ENCODE assay signal across 8 cellular contexts in the genomic region with DNA sequence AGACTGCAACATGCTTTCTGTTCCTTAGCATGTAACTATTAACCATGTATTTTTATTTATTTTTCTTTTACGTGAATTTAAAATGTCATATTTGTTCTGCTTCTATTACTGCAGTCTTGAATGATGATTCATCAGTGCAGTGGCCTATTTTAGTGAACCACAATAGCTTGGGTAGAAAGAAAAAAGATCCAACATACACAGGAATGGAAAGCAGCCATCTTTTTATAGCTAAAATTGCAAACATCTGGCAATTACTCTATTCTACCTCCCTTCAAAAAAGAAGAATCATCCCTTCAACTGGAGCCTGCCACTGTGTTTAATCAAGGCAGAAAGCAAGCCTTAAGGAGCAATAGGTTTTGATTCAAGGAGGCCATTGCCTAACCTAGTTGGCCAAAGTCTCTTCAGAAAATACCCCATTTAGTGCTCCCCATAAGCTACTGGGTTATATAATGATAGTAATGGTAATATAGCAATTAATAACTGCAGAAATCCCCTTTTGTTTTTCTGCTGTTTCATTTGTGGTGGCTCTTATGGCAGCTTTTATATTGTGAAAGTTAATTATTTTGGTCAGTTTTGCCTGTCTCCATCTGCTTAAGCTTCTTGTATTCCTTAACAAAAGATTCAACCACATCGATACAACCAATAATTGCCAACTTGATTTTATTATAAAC.
DNase-seq lines count a peak whose midpoint lies in the region; ATAC-seq and TF ChIP-seq lines count a peak whose summit lies in the region.

No MANE protein-coding gene starts in this region.

- H3K27me3 Mint-ChIP-seq in CD8-positive, alpha-beta T cell (ENCODE audit: low read depth): no peaks in the 10 kb centered on the region
- no peaks in the 10 kb centered on the region for H3K27me3 Mint-ChIP-seq in activated naive CD4-positive, alpha-beta T cell treated with anti-CD3 and anti-CD28 coated beads for 36 hours (ENCODE audit: low read depth)
- H3K27me3 Mint-ChIP-seq in naive thymus-derived CD4-positive, alpha-beta T cell: no peaks in the 10 kb centered on the region

- no peaks in the 10 kb centered on the region for H3K36me3 ChIP-seq in sigmoid colon
- no peaks in the 10 kb centered on the region for H3K36me3 ChIP-seq in CD8-positive, alpha-beta T cell (ENCODE audit: insufficient read depth, low read length)
- no peaks in the 10 kb centered on the region for H3K36me3 ChIP-seq in naive thymus-derived CD4-positive, alpha-beta T cell (ENCODE audit: control insufficient read depth in 2 of 3, insufficient read depth in 3 of 3, low read length in 3 of 3)

- H3K9me3 ChIP-seq in sigmoid colon: no peaks in the 10 kb centered on the region
- H3K9me3 ChIP-seq in CD8-positive, alpha-beta T cell (ENCODE audit: low read length): no peaks in the 10 kb centered on the region
- H3K9me3 ChIP-seq in naive thymus-derived CD4-positive, alpha-beta T cell (ENCODE audit: control insufficient read depth in 2 of 3, low read length in 3 of 3): no peaks in the 10 kb centered on the region

- intact Hi-C loops in sigmoid colon (cut with DNase I): no loop called here
- intact Hi-C loops in CD8-positive, alpha-beta T cell (cut with DNase I, micrococcal nuclease): no loop called here
- intact Hi-C loops in lower leg skin (cut with DNase I; ENCODE audit: low total_unique reads): no loop called here
- intact Hi-C loops in activated naive CD4-positive, alpha-beta T cell treated with anti-CD3 and anti-CD28 coated beads for 36 hours (cut with micrococcal nuclease): no loop called here
- intact Hi-C loops in naive thymus-derived CD4-positive, alpha-beta T cell (cut with micrococcal nuclease): no loop called here

- CTCF ChIA-PET in CD8-positive, alpha-beta T cell (lab: Charles Lee): interaction anchor here (0.7 to 1.3 kb wide), 2 partner anchors 10 to 11 kb away, joined by 3 read pairs; no protein-coding TSS in a partner anchor
- CTCF ChIA-PET in activated naive CD4-positive, alpha-beta T cell treated with anti-CD3 and anti-CD28 coated beads for 36 hours (lab: Charles Lee): no interaction called here
- CTCF ChIA-PET in naive thymus-derived CD4-positive, alpha-beta T cell (lab: Charles Lee): no interaction called here

- no peak for TF ChIP-seq POLR2A in sigmoid colon (IDR thresholded peaks at IDR 0.05)
- TF ChIP-seq POLR2A in lower leg skin (IDR thresholded peaks at IDR 0.05): no peak

- H3K9me3 Mint-ChIP-seq in CD8-positive, alpha-beta T cell: peaks cover 14% of the 10 kb centered on the region
- peaks cover 12% of the 10 kb centered on the region for H3K9me3 Mint-ChIP-seq in activated naive CD4-positive, alpha-beta T cell treated with anti-CD3 and anti-CD28 coated beads for 36 hours
- peaks cover 0 to 28% (median 9%) of the 10 kb centered on the region in 11 donors for H3K9me3 Mint-ChIP-seq in naive thymus-derived CD4-positive, alpha-beta T cell

- ATAC-seq in GM18867 (IDR thresholded peaks at IDR 0.05; ENCODE audit: unreplicated experiment): peak; percentile 33
- peak; percentile 21 for ATAC-seq in HG03025 (IDR thresholded peaks at IDR 0.05; ENCODE audit: low FRiP score, unreplicated experiment)
- no peak for ATAC-seq in CD8-positive, alpha-beta T cell
- ATAC-seq in naive thymus-derived CD4-positive, alpha-beta T cell: no peak

- POLR2A ChIA-PET in CD8-positive, alpha-beta T cell (lab: Charles Lee): interaction anchor here (1.0 kb wide), 1 partner anchor 10 kb away, joined by 3 read pairs; no protein-coding TSS in a partner anchor
- POLR2A ChIA-PET in naive thymus-derived CD4-positive, alpha-beta T cell (lab: Charles Lee): no interaction called here

- no peak for TF ChIP-seq EP300 in sigmoid colon (IDR thresholded peaks at IDR 0.05)

- H3K4me3 Mint-ChIP-seq in CD8-positive, alpha-beta T cell: no peak overlapping the region
- H3K4me3 Mint-ChIP-seq in activated naive CD4-positive, alpha-beta T cell treated with anti-CD3 and anti-CD28 coated beads for 36 hours: no peak overlapping the region
- H3K4me3 Mint-ChIP-seq in naive thymus-derived CD4-positive, alpha-beta T cell: no peak overlapping the region

- H3K27ac ChIP-seq in sigmoid colon: peak overlapping the region in 3 of 4 donors; percentile 32 to 51 (median 47)
- H3K27ac ChIP-seq in CD8-positive, alpha-beta T cell (ENCODE audit: low read depth, low read length): no peak overlapping the region
- no peak overlapping the region for H3K27ac ChIP-seq in naive thymus-derived CD4-positive, alpha-beta T cell (ENCODE audit: low read depth, low read length)

- H3K27ac Mint-ChIP-seq in CD8-positive, alpha-beta T cell: no peak overlapping the region
- no peak overlapping the region for H3K27ac Mint-ChIP-seq in activated naive CD4-positive, alpha-beta T cell treated with anti-CD3 and anti-CD28 coated beads for 36 hours
- H3K27ac Mint-ChIP-seq in naive thymus-derived CD4-positive, alpha-beta T cell: no peak overlapping the region

- WGBS in sigmoid colon, 2 donors: 57% methylated on average over 2 of the region's 2 CpGs
- WGBS in lower leg skin, 2 donors: 43 to 50% methylated on average over 2 of the region's 2 CpGs

- TF ChIP-seq CTCF in astrocyte of the spinal cord (IDR thresholded peaks at IDR 0.05; ENCODE audit: low read depth, low read length): no peak
- no peak for TF ChIP-seq CTCF in sigmoid colon (IDR thresholded peaks at IDR 0.05)
- no peak for TF ChIP-seq CTCF in CD8-positive, alpha-beta T cell (IDR thresholded peaks at IDR 0.05)
- no peak for TF ChIP-seq CTCF in lower leg skin (IDR thresholded peaks at IDR 0.05)

- no peaks in the 10 kb centered on the region for H3K27me3 ChIP-seq in sigmoid colon
- no peaks in the 10 kb centered on the region for H3K27me3 ChIP-seq in CD8-positive, alpha-beta T cell (ENCODE audit: insufficient read depth, low read length)
- no peaks in the 10 kb centered on the region for H3K27me3 ChIP-seq in naive thymus-derived CD4-positive, alpha-beta T cell (ENCODE audit: control insufficient read depth in 2 of 2, insufficient read depth in 2 of 2, low read length in 2 of 2)

- DNase-seq in astrocyte of the spinal cord (ENCODE audit: low read depth, low spot score) (peak; percentile 91), sigmoid colon (no peak), lower leg skin (ENCODE audit: low spot score in 2 of 2) (no peak)
- DNase-seq in CD8-positive, alpha-beta T cell: no peak
- no peak for DNase-seq in activated naive CD4-positive, alpha-beta T cell treated with anti-CD3 and anti-CD28 coated beads for 36 hours
- DNase-seq in naive thymus-derived CD4-positive, alpha-beta T cell: no peak

- H3K4me3 ChIP-seq in astrocyte of the spinal cord (ENCODE audit: low read depth, low read length) (no peak overlapping the region), sigmoid colon (no peak overlapping the region), lower leg skin (ENCODE audit: low read depth, poor library complexity, severe bottlenecking) (no peak overlapping the region)
- H3K4me3 ChIP-seq in CD8-positive, alpha-beta T cell (ENCODE audit: low read depth, low read length): no peak overlapping the region
- no peak overlapping the region for H3K4me3 ChIP-seq in naive thymus-derived CD4-positive, alpha-beta T cell (ENCODE audit: low read length)

- peaks cover 17% of the 10 kb centered on the region for H3K4me1 Mint-ChIP-seq in CD8-positive, alpha-beta T cell (ENCODE audit: low read depth)
- peaks cover 6% of the 10 kb centered on the region for H3K4me1 Mint-ChIP-seq in activated naive CD4-positive, alpha-beta T cell treated with anti-CD3 and anti-CD28 coated beads for 36 hours (ENCODE audit: low read depth)
- peaks cover 7 to 47% (median 8%) of the 10 kb centered on the region in 7 donors for H3K4me1 Mint-ChIP-seq in naive thymus-derived CD4-positive, alpha-beta T cell

- peaks cover 0 to 42% (median 31%) of the 10 kb centered on the region in 4 donors for H3K4me1 ChIP-seq in sigmoid colon
- no peaks in the 10 kb centered on the region for H3K4me1 ChIP-seq in CD8-positive, alpha-beta T cell (ENCODE audit: insufficient read depth, low read length)
- H3K4me1 ChIP-seq in naive thymus-derived CD4-positive, alpha-beta T cell (ENCODE audit: control insufficient read depth in 2 of 2, insufficient read depth in 2 of 2, low read length in 2 of 2): no peaks in the 10 kb centered on the region

- peaks cover 17% of the 10 kb centered on the region for H3K36me3 Mint-ChIP-seq in CD8-positive, alpha-beta T cell
- H3K36me3 Mint-ChIP-seq in activated naive CD4-positive, alpha-beta T cell treated with anti-CD3 and anti-CD28 coated beads for 36 hours (ENCODE audit: low read depth): peaks cover 13% of the 10 kb centered on the region
- peaks cover 9 to 47% (median 43%) of the 10 kb centered on the region in 5 donors for H3K36me3 Mint-ChIP-seq in naive thymus-derived CD4-positive, alpha-beta T cell

- in situ Hi-C loops in astrocyte of the spinal cord (cut with HindIII; ENCODE audit: low sequenced_read_pairs): no loop called here

Comparison
In these comparisons a context has a peak if more than half of its experiments do, and no peak if none do; other contexts are left out.
1. ATAC-seq: peak in GM18867 (single experiment) and HG03025 (single experiment); none in CD8-positive, alpha-beta T cell (single experiment) and naive thymus-derived CD4-positive, alpha-beta T cell (single experiment).
2. H3K27ac ChIP-seq: peak in sigmoid colon (3 of 4); none in CD8-positive, alpha-beta T cell (single experiment) and naive thymus-derived CD4-positive, alpha-beta T cell (single experiment).